In the genomic region with DNA sequence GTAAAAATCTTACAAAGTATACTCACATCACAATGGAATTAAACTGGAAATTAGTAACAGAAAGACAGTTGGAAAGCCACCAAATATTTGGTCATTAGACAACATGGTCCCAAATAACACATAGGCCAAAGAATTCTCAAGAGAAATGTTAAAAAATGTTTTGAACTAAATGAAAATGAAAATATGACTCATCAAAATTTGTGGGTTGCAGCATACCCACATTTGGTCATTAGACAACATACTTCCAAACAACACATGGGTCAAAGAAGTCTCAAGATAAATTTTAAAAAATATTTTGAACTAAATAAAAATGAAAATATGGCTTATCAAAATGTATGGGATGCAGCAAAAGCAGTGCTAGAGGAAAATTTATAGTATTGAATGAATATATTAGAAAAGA, we compare ENCODE assay signal across 30 cellular contexts.
"Had no signal": no experiment of that assay in that cellular context is flagged by ENCODE, and none has a peak within 500 bp of the region (broad histone marks: within the 10 kb centered on the region; RNA-seq: fewer than 3 reads in every experiment).

No MANE protein-coding gene starts in this region.

- H3K9me3 ChIP-seq: SJCRH30 had no signal

- FAIRE-seq: bronchial epithelial cell had no signal

- H3K27ac ChIP-seq: SJCRH30, SK-N-MC, WERI-Rb-1 had no signal

- H3K4me1 ChIP-seq: SJCRH30 had no signal

- H3K4me3 ChIP-seq: SJCRH30, SK-N-MC had no signal

- DNase-seq: activated CD4-positive, alpha-beta T cell treated with anti-CD3 and anti-CD28 coated beads for 1 hour; activated CD4-positive, alpha-beta T cell treated with anti-CD3 and anti-CD28 coated beads, Interleukin-2, amount 10 ng/mL, durations not matched to agents 24 days and 14 days; activated CD4-positive, alpha-beta T cell treated with anti-CD3 and anti-CD28 coated beads, Interleukin-2, amount 50 U/mL, for 4 hours; activated CD4-positive, CD25-positive, alpha-beta regulatory T cell; activated CD8-positive, alpha-beta T cell treated with anti-CD3 and anti-CD28 coated beads, Interleukin-2, amount 10 ng/mL, durations not matched to agents 7 days and 5 days; activated gamma-delta T cell treated with Interleukin-2 at 50 U/mL for 16 hours; activated naive CD4-positive, alpha-beta T cell treated with anti-CD3 and anti-CD28 coated beads for 36 hours; activated T-cell treated with anti-CD3 and anti-CD28 coated beads, Interleukin-2, amount 50 U/mL, for 4 hours; anterior cingulate cortex; caudate nucleus; cerebellar nuclear complex; Karpas-422; MV-4-11; NCI-H1092; NCI-H1436 treated with DMSO at 0.1 percent for 48 hours; NCI-H1694 treated with DMSO at 0.1 percent for 48 hours; NCI-H2029 treated with DMSO at 0.1 percent for 48 hours; NCI-H2107; NCI-H2171; NCI-H510A; NCI-H526; NCI-H748 treated with DMSO at 0.1 percent for 48 hours; OCI-M1; SHP77; SJCRH30; T1000; WERI-Rb-1 had no signal

- ATAC-seq: activated CD8-positive, alpha-beta T cell treated with anti-CD3 and anti-CD28 coated beads, Interleukin-2, amount 10 ng/mL, durations not matched to agents 7 days and 5 days; activated naive CD4-positive, alpha-beta T cell treated with anti-CD3 and anti-CD28 coated beads, Interleukin-2, amount 50 U/mL, for 72 hours; activated T-cell treated with anti-CD3 and anti-CD28 coated beads, Interleukin-2, amount 50 U/mL, for 4 hours had no signal

- H3K36me3 ChIP-seq: SJCRH30, WERI-Rb-1 had no signal

- H3K27me3 ChIP-seq: SJCRH30 had no signal
